In the genomic region with DNA sequence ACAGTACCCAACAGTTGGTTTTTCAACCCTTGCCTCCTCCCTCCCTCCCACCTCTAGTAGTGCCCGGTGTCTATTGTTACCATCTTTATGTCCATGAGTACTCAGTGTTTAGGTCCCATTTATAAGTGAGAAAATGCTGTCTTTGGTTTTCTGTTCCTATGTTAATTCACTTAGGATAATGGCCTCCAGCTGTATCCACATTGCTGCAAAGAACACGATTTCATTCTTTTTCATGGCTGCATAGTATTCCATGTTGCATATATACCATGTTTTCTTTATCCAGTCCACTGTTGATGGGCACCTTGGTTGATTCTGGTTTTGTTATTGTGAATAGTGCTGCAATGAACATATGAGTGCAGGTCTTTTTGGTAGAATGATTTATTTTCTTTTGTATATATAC, we compare ENCODE assay signal across 8 cellular contexts.
"Had no signal": no experiment of that assay in that cellular context is flagged by ENCODE, and none has a peak within 500 bp of the region (broad histone marks: within the 10 kb centered on the region; RNA-seq: fewer than 3 reads in every experiment).

No MANE protein-coding gene starts in this region.

- DNase-seq: GDM1, GF-D8 had no signal

- H3K4me3 ChIP-seq: GM12878 had no signal

- ATAC-seq: GM12878 had no signal

- FAIRE-seq: G401.6, GM12878, GM12891, GM12892, GM18507, GM19239 had no signal
